ENCODE assay signal across 34 cellular contexts in genomic region chr10:125212150-125212809, GRCh38.
"Had no signal": no experiment of that assay in that cellular context is flagged by ENCODE, and none has a peak within 500 bp of the region (broad histone marks: within the 10 kb centered on the region; RNA-seq: fewer than 3 reads in every experiment).

No MANE protein-coding gene starts in this region.

- H3K36me3 ChIP-seq: MG63 had no signal

- H3K27ac ChIP-seq: KMS-11 had no signal

- H3K4me3 ChIP-seq: MG63 had no signal

- DNase-seq: Karpas-422, Kasumi-1, MG63, MM.1S, MV-4-11, NCI-H1048, NCI-H1092, NCI-H1092 treated with DMSO at 0.1 percent for 48 hours, NCI-H1105, NCI-H1105 treated with DMSO at 0.1 percent for 48 hours, NCI-H1417, NCI-H1417 treated with DMSO at 0.1 percent for 48 hours, NCI-H1436, NCI-H1436 treated with DMSO at 0.1 percent for 48 hours, NCI-H146, NCI-H1694, NCI-H1694 treated with DMSO at 0.1 percent for 48 hours, NCI-H187, NCI-H187 treated with DMSO at 0.1 percent for 48 hours, NCI-H1930, NCI-H2029, NCI-H2029 treated with DMSO at 0.1 percent for 48 hours, NCI-H2081, NCI-H2081 treated with DMSO at 0.1 percent for 48 hours, NCI-H2107, NCI-H2171, NCI-H2171 treated with DMSO at 0.1 percent for 48 hours, NCI-H2227 treated with DMSO at 0.1 percent for 48 hours, NCI-H226, NCI-H345, NCI-H446, NCI-H446 treated with DMSO at 0.1 percent for 48 hours, NCI-H510A had no signal

- H3K9me3 ChIP-seq: MG63 had no signal

- H3K27me3 ChIP-seq: MG63 had no signal

- H3K9ac ChIP-seq: KMS-11 had no signal

- H3K4me2 ChIP-seq: KMS-11 had no signal
